In genomic region chr11:2825886-2826678, GRCh38 we compare ENCODE assay signal across 9 cellular contexts. TPM values are rescaled to one million over a fixed set of nuclear protein-coding genes. Genes with fewer than 3 reads are reported as not detected.
DNase-seq lines count a peak whose midpoint lies in the region; ATAC-seq, FAIRE-seq and TF ChIP-seq lines count a peak whose summit lies in the region.
"Had no signal": no experiment of that assay in that cellular context is flagged by ENCODE, and none has a peak within 500 bp of the region (broad histone marks: within the 10 kb centered on the region; RNA-seq: fewer than 3 reads in every experiment).

No MANE protein-coding gene starts in this region.

- peaks cover 28% of the 10 kb centered on the region for H3K9me3 Mint-ChIP-seq in endothelial cell (ENCODE audit: unreplicated experiment)
- H3K9me3 Mint-ChIP-seq in activated CD4-positive, alpha-beta memory T cell treated with anti-CD3 and anti-CD28 coated beads for 36 hours = peaks cover 38% of the 10 kb centered on the region

- no peak for TF ChIP-seq POLR2A in endothelial cell of umbilical vein (IDR thresholded peaks at IDR 0.05; ENCODE audit: low read depth, low read length)

- TF ChIP-seq CTCF in AG04450 (IDR thresholded peaks at IDR 0.05; ENCODE audit: low read depth, low read length) (no peak), endothelial cell of umbilical vein (IDR thresholded peaks at IDR 0.05; ENCODE audit: extremely low read depth in 1 of 2, insufficient read depth in 1 of 2, low read depth in 1 of 2, low read length in 2 of 2) (no peak), endothelial cell (IDR thresholded peaks at IDR 0.05; ENCODE audit: unreplicated experiment) (no peak), GM13976 (IDR thresholded peaks at IDR 0.05; ENCODE audit: borderline replicate concordance, control extremely low read depth, extremely low read depth, insufficient read depth, missing control alignments) (no peak)

- no peaks in the 10 kb centered on the region for H4K20me1 ChIP-seq in endothelial cell of umbilical vein (replicated peaks; ENCODE audit: control insufficient read depth, extremely low read depth, insufficient read depth, low read length)

- in situ Hi-C loops in GM13976 (cut with MboI; ENCODE audit: low sequenced_read_pairs, unreplicated experiment) = no loop called here

- H3K4me1 ChIP-seq in NT2/D1 (ENCODE audit: insufficient read depth, insufficient read length) = peaks cover 29% of the 10 kb centered on the region
- no peaks in the 10 kb centered on the region for H3K4me1 ChIP-seq in endothelial cell of umbilical vein (ENCODE audit: control insufficient read depth, extremely low read depth, insufficient read depth, low read length)
- H3K4me1 ChIP-seq in muscle layer of duodenum (ENCODE audit: control insufficient read depth in 1 of 2, insufficient read depth in 2 of 2, low read length in 2 of 2) = peaks cover 5 to 25% of the 10 kb centered on the region in 2 donors

- no peaks in the 10 kb centered on the region for H3K79me2 ChIP-seq in endothelial cell of umbilical vein (ENCODE audit: control insufficient read depth, insufficient read depth, low read length)

- peak overlapping the region; percentile 65 for H3K9ac ChIP-seq in NT2/D1 (ENCODE audit: insufficient read length, low read depth)
- H3K9ac ChIP-seq in endothelial cell of umbilical vein (replicated peaks; ENCODE audit: extremely low read depth, insufficient read depth, low read length) = no peak overlapping the region

- H3K4me3 ChIP-seq in AG04450 (ENCODE audit: low read depth, low read length) (peak overlapping the region; percentile 43), NT2/D1 (ENCODE audit: insufficient read length, low read depth) (no peak overlapping the region), endothelial cell of umbilical vein (replicated peaks in 1 of 3; ENCODE audit: insufficient read depth in 1 of 3, low read depth in 1 of 3, low read length in 3 of 3) (no peak overlapping the region), muscle layer of duodenum (ENCODE audit: low read depth in 1 of 2, low read length in 2 of 2) (peak overlapping the region in 1 of 2 donors; percentile 22)

- H3K9me1 ChIP-seq in endothelial cell of umbilical vein (replicated peaks; ENCODE audit: control insufficient read depth, extremely low read depth, insufficient read depth, low read length) = no peaks in the 10 kb centered on the region

- dilution Hi-C loops in endothelial cell of umbilical vein (cut with MboI; ENCODE audit: extremely low pct_ligation_motif_present, low sequenced_read_pairs) = no loop called here

- H2AFZ ChIP-seq in endothelial cell of umbilical vein (ENCODE audit: low read depth, low read length) = no peak overlapping the region

- no peak for FAIRE-seq in endothelial cell of umbilical vein (lab: Jason Lieb, UNC)

- peaks cover 21% of the 10 kb centered on the region for H3K27me3 Mint-ChIP-seq in endothelial cell (ENCODE audit: unreplicated experiment)
- no peaks in the 10 kb centered on the region for H3K27me3 Mint-ChIP-seq in activated CD4-positive, alpha-beta memory T cell treated with anti-CD3 and anti-CD28 coated beads for 36 hours

- no peak overlapping the region for H3K27ac Mint-ChIP-seq in endothelial cell (ENCODE audit: unreplicated experiment)
- H3K27ac Mint-ChIP-seq in activated CD4-positive, alpha-beta memory T cell treated with anti-CD3 and anti-CD28 coated beads for 36 hours = no peak overlapping the region

- intact Hi-C loops in endothelial cell of umbilical vein (cut with micrococcal nuclease) = no loop called here
- intact Hi-C loops in activated CD4-positive, alpha-beta memory T cell treated with anti-CD3 and anti-CD28 coated beads for 36 hours (cut with micrococcal nuclease) = no loop called here

- peak overlapping the region; percentile 99 for H3K27ac ChIP-seq in AG04450 (ENCODE audit: low read depth, low read length)
- H3K27ac ChIP-seq in endothelial cell of umbilical vein (ENCODE audit: insufficient read depth, low read depth, low read length) = no peak overlapping the region
- H3K27ac ChIP-seq in muscle layer of duodenum (ENCODE audit: low read length) = peak overlapping the region; percentile 67

- H3K36me3 ChIP-seq in NT2/D1 (ENCODE audit: insufficient read depth, insufficient read length, low read length) = no peaks in the 10 kb centered on the region
- no peaks in the 10 kb centered on the region for H3K36me3 ChIP-seq in endothelial cell of umbilical vein (ENCODE audit: control insufficient read depth in 2 of 2, extremely low read depth in 1 of 2, insufficient read depth in 2 of 2, low read length in 2 of 2)
- H3K36me3 ChIP-seq in muscle layer of duodenum (ENCODE audit: control insufficient read depth in 1 of 2, insufficient read depth in 2 of 2, low read length in 2 of 2) = no peaks in the 10 kb centered on the region

- H3K4me3 Mint-ChIP-seq in endothelial cell (ENCODE audit: unreplicated experiment) = no peak overlapping the region
- no peak overlapping the region for H3K4me3 Mint-ChIP-seq in activated CD4-positive, alpha-beta memory T cell treated with anti-CD3 and anti-CD28 coated beads for 36 hours

- no peak for ATAC-seq in HG03442 (IDR thresholded peaks at IDR 0.05; ENCODE audit: unreplicated experiment)

- H3K4me2 ChIP-seq in endothelial cell of umbilical vein (ENCODE audit: insufficient read depth, low read length) = no peak overlapping the region

- no TSS peak for BruUV-seq in endothelial cell of umbilical vein (replicated peaks; lab: Mats Ljungman, UMichigan)

- DNase-seq in AG04450 (ENCODE audit: low read depth, low spot score) (peak; percentile 91), NT2/D1 (ENCODE audit: low read depth, low spot score) (peak; percentile 57), endothelial cell of umbilical vein (ENCODE audit: low read depth, low spot score) (peak; percentile 61), endothelial cell (ENCODE audit: low spot score) (no peak), GM13976 (ENCODE audit: low spot score) (no peak)
- no peak for DNase-seq in activated CD4-positive, alpha-beta memory T cell treated with anti-CD3 and anti-CD28 coated beads for 36 hours
- DNase-seq: DND-41 had no signal

- POLR2A ChIA-PET in AG04450 (lab: Yijun Ruan, JAX) = interaction anchor here (0.6 to 2.2 kb wide), 5 partner anchors 9 to 449 kb away, joined by 3 to 10 read pairs (median 5); partner anchors contain the start of genes CD81 and KCNQ1OT1
- POLR2A ChIA-PET in endothelial cell of umbilical vein (lab: Charles Lee) = no interaction called here
- POLR2A ChIA-PET in activated CD4-positive, alpha-beta memory T cell treated with anti-CD3 and anti-CD28 coated beads for 36 hours (lab: Charles Lee) = no interaction called here

- H3K9me3 ChIP-seq in AG04450 (ENCODE audit: control insufficient read depth, insufficient read depth, low read length) = peaks cover 38% of the 10 kb centered on the region
- peaks cover 34% of the 10 kb centered on the region for H3K9me3 ChIP-seq in NT2/D1 (ENCODE audit: insufficient read depth, low read length)
- H3K9me3 ChIP-seq in endothelial cell of umbilical vein (replicated peaks; ENCODE audit: control insufficient read depth, insufficient read depth, low read length) = no peaks in the 10 kb centered on the region
- peaks cover 0 to 13% of the 10 kb centered on the region in 2 donors for H3K9me3 ChIP-seq in muscle layer of duodenum (ENCODE audit: control insufficient read depth in 1 of 2, low read length in 2 of 2)

- H3K27me3 ChIP-seq in AG04450 (ENCODE audit: control insufficient read depth, insufficient read depth, low read length) (no peaks in the 10 kb centered on the region), NT2/D1 (ENCODE audit: insufficient read depth, insufficient read length) (peaks cover 7% of the 10 kb centered on the region), endothelial cell of umbilical vein (ENCODE audit: control insufficient read depth in 2 of 2, insufficient read depth in 2 of 2, low read length in 2 of 2) (peaks cover 9 to 16% of the 10 kb centered on the region in 2 experiments), muscle layer of duodenum (ENCODE audit: low read depth, low read length) (no peaks in the 10 kb centered on the region)

- H3K4me1 Mint-ChIP-seq in endothelial cell (ENCODE audit: unreplicated experiment) = peaks cover 9% of the 10 kb centered on the region
- H3K4me1 Mint-ChIP-seq in activated CD4-positive, alpha-beta memory T cell treated with anti-CD3 and anti-CD28 coated beads for 36 hours (ENCODE audit: low read depth) = no peaks in the 10 kb centered on the region

- peaks cover 46% of the 10 kb centered on the region for H3K36me3 Mint-ChIP-seq in endothelial cell (ENCODE audit: low read depth, unreplicated experiment)
- peaks cover 28% of the 10 kb centered on the region for H3K36me3 Mint-ChIP-seq in activated CD4-positive, alpha-beta memory T cell treated with anti-CD3 and anti-CD28 coated beads for 36 hours

- CTCF ChIA-PET in AG04450 (lab: Charles Lee) (interaction anchor here (1.4 kb wide), 1 partner anchor 294 kb away, joined by 3 read pairs; no protein-coding TSS in a partner anchor), endothelial cell of umbilical vein (lab: Charles Lee) (interaction anchor here (1.0 to 1.4 kb wide), 2 partner anchors 10 to 293 kb away, joined by 3 to 5 read pairs; no protein-coding TSS in a partner anchor)
- CTCF ChIA-PET in activated CD4-positive, alpha-beta memory T cell treated with anti-CD3 and anti-CD28 coated beads for 36 hours (lab: Charles Lee) = no interaction called here

TF ChIP-seq in endothelial cell of umbilical vein, 7 proteins besides CTCF, POLR2A, EP300 and RAD21 (continues in another document):
- TF ChIP-seq JUN (IDR thresholded peaks at IDR 0.05; ENCODE audit: borderline replicate concordance, insufficient read depth, insufficient read length, low read depth) (no peak), MAX (IDR thresholded peaks at IDR 0.05; ENCODE audit: insufficient read depth, insufficient read length) (no peak), MYC (IDR thresholded peaks at IDR 0.05; ENCODE audit: low read depth, low read length) (no peak), EZH2 (IDR thresholded peaks at IDR 0.05; ENCODE audit: borderline replicate concordance, low read depth, low read length, severe bottlenecking) (no peak)

RNA-seq across cellular contexts. Expression of gene CDKN1C, which starts 59.5 kb away (rescaled TPM):
- 6.3 and 8.1 TPM in 2 replicates for polyA plus RNA-seq in AG04450 (2011; rRNA removed)
- 1.8 and 4.0 TPM in 2 replicates for polyA minus RNA-seq in AG04450 (2011; rRNA and poly(A)+ RNA removed)
- total RNA-seq in endothelial cell of umbilical vein = 5.2 and 9.0 TPM in 2 replicates
- 4.1 and 6.6 TPM in 2 replicates for polyA plus RNA-seq in endothelial cell of umbilical vein
- polyA plus RNA-seq in endothelial cell of umbilical vein (2011; cell fraction: cytosol; rRNA removed) = 1.6 and 2.5 TPM in 2 replicates
- 1.9 TPM in 2 replicates for polyA plus RNA-seq in endothelial cell of umbilical vein (2011; cell fraction: nucleus; rRNA removed)
- 0.99 and 2.3 TPM in 2 replicates for polyA plus RNA-seq in endothelial cell of umbilical vein (2012)
- polyA minus RNA-seq in endothelial cell of umbilical vein = 1.4 and 2.4 TPM in 2 replicates
- polyA minus RNA-seq in endothelial cell of umbilical vein (2011; cell fraction: cytosol; rRNA and poly(A)+ RNA removed) = 55.3 TPM
- 0.63 and 2.2 TPM in 2 replicates for polyA minus RNA-seq in endothelial cell of umbilical vein (2011; cell fraction: nucleus; rRNA and poly(A)+ RNA removed)
- 25.3 TPM for total RNA-seq in endothelial cell (ENCODE audit: unreplicated experiment)
- total RNA-seq in activated CD4-positive, alpha-beta memory T cell treated with anti-CD3 and anti-CD28 coated beads for 36 hours = under 1 TPM; 0.41 to 0.69 TPM

Comparison
In these comparisons a context has a peak if more than half of its experiments do, and no peak if none do; other contexts are left out.
1. DNase-seq: peak in AG04450 (single experiment), NT2/D1 (single experiment) and endothelial cell of umbilical vein (single experiment); none in endothelial cell (single experiment), GM13976 (single experiment) and activated CD4-positive, alpha-beta memory T cell treated with anti-CD3 and anti-CD28 coated beads for 36 hours (single experiment).